ENCODE assay signal across 14 cellular contexts in genomic region chr14:106087855-106088254, GRCh38.
DNase-seq lines count a peak whose midpoint lies in the region; ATAC-seq lines count a peak whose summit lies in the region.
"Had no signal": no experiment of that assay in that cellular context is flagged by ENCODE, and none has a peak within 500 bp of the region (broad histone marks: within the 10 kb centered on the region; RNA-seq: fewer than 3 reads in every experiment).

No MANE protein-coding gene starts in this region.

- H3K27ac Mint-ChIP-seq in activated CD4-positive, alpha-beta T cell treated with anti-CD3 and anti-CD28 coated beads for 36 hours, result no peak overlapping the region
- H3K27ac Mint-ChIP-seq in activated naive CD8-positive, alpha-beta T cell treated with anti-CD3 and anti-CD28 coated beads, Interleukin-2, amount 10 ng/mL, durations not matched to agents 7 days and 5 days, result peak overlapping the region; percentile 47
- no peak overlapping the region for H3K27ac Mint-ChIP-seq in activated naive CD8-positive, alpha-beta T cell treated with anti-CD3 and anti-CD28 coated beads, Interleukin-2, amount 50 U/mL, for 24 hours
- H3K27ac Mint-ChIP-seq in naive B cell, result no peak overlapping the region
- H3K27ac Mint-ChIP-seq: B cell; CD4-positive, CD25-positive, alpha-beta regulatory T cell; HFFc6 had no signal

- H3K4me1 Mint-ChIP-seq in activated CD4-positive, alpha-beta T cell treated with anti-CD3 and anti-CD28 coated beads for 36 hours, result peaks cover 22% of the 10 kb centered on the region
- H3K4me1 Mint-ChIP-seq in activated naive CD8-positive, alpha-beta T cell treated with anti-CD3 and anti-CD28 coated beads, Interleukin-2, amount 10 ng/mL, durations not matched to agents 7 days and 5 days, result peaks cover 28% of the 10 kb centered on the region
- H3K4me1 Mint-ChIP-seq in activated naive CD8-positive, alpha-beta T cell treated with anti-CD3 and anti-CD28 coated beads, Interleukin-2, amount 50 U/mL, for 24 hours, result peaks cover 27% of the 10 kb centered on the region
- H3K4me1 Mint-ChIP-seq in naive B cell, result no peaks in the 10 kb centered on the region

- ATAC-seq in activated CD4-positive, alpha-beta T cell treated with anti-CD3 and anti-CD28 coated beads for 36 hours, result no peak
- peak; percentile 66 for ATAC-seq in activated naive CD8-positive, alpha-beta T cell treated with anti-CD3 and anti-CD28 coated beads, Interleukin-2, amount 10 ng/mL, durations not matched to agents 7 days and 5 days (ENCODE audit: low read depth)
- no peak for ATAC-seq in activated naive CD8-positive, alpha-beta T cell treated with anti-CD3 and anti-CD28 coated beads, Interleukin-2, amount 50 U/mL, for 24 hours
- ATAC-seq in naive B cell (ENCODE audit: low read depth in 2 of 2), result peak; percentile 30 to 53

- POLR2A ChIA-PET in activated CD4-positive, alpha-beta T cell treated with anti-CD3 and anti-CD28 coated beads for 36 hours (lab: Charles Lee), result no interaction called here
- POLR2A ChIA-PET in activated naive CD8-positive, alpha-beta T cell treated with anti-CD3 and anti-CD28 coated beads, Interleukin-2, amount 10 ng/mL, durations not matched to agents 7 days and 5 days (lab: Charles Lee), result no interaction called here

- H3K27me3 Mint-ChIP-seq in activated CD4-positive, alpha-beta T cell treated with anti-CD3 and anti-CD28 coated beads for 36 hours, result peaks cover 4% of the 10 kb centered on the region
- peaks cover 34% of the 10 kb centered on the region for H3K27me3 Mint-ChIP-seq in activated naive CD8-positive, alpha-beta T cell treated with anti-CD3 and anti-CD28 coated beads, Interleukin-2, amount 10 ng/mL, durations not matched to agents 7 days and 5 days
- peaks cover 5% of the 10 kb centered on the region for H3K27me3 Mint-ChIP-seq in activated naive CD8-positive, alpha-beta T cell treated with anti-CD3 and anti-CD28 coated beads, Interleukin-2, amount 50 U/mL, for 24 hours
- H3K27me3 Mint-ChIP-seq in naive B cell, result no peaks in the 10 kb centered on the region
- H3K27me3 Mint-ChIP-seq: B cell had no signal

- H3K4me3 Mint-ChIP-seq in activated CD4-positive, alpha-beta T cell treated with anti-CD3 and anti-CD28 coated beads for 36 hours, result no peak overlapping the region
- H3K4me3 Mint-ChIP-seq in activated naive CD8-positive, alpha-beta T cell treated with anti-CD3 and anti-CD28 coated beads, Interleukin-2, amount 10 ng/mL, durations not matched to agents 7 days and 5 days, result no peak overlapping the region
- H3K4me3 Mint-ChIP-seq in activated naive CD8-positive, alpha-beta T cell treated with anti-CD3 and anti-CD28 coated beads, Interleukin-2, amount 50 U/mL, for 24 hours, result no peak overlapping the region
- peak overlapping the region in 1 of 8 donors; percentile 26 for H3K4me3 Mint-ChIP-seq in naive B cell
- H3K4me3 Mint-ChIP-seq: B cell; CD4-positive, CD25-positive, alpha-beta regulatory T cell; HFFc6 had no signal

- H3K9me3 Mint-ChIP-seq in activated CD4-positive, alpha-beta T cell treated with anti-CD3 and anti-CD28 coated beads for 36 hours (ENCODE audit: low read depth), result no peaks in the 10 kb centered on the region
- H3K9me3 Mint-ChIP-seq in activated naive CD8-positive, alpha-beta T cell treated with anti-CD3 and anti-CD28 coated beads, Interleukin-2, amount 10 ng/mL, durations not matched to agents 7 days and 5 days, result no peaks in the 10 kb centered on the region
- H3K9me3 Mint-ChIP-seq in activated naive CD8-positive, alpha-beta T cell treated with anti-CD3 and anti-CD28 coated beads, Interleukin-2, amount 50 U/mL, for 24 hours, result no peaks in the 10 kb centered on the region
- no peaks in the 10 kb centered on the region for H3K9me3 Mint-ChIP-seq in naive B cell
- H3K9me3 Mint-ChIP-seq: CD4-positive, CD25-positive, alpha-beta regulatory T cell; CD8-positive, alpha-beta memory T cell; HFFc6 had no signal

- peak; percentile 10 for DNase-seq in activated CD4-positive, alpha-beta T cell treated with anti-CD3 and anti-CD28 coated beads for 36 hours
- DNase-seq in activated CD4-positive, alpha-beta T cell treated with anti-CD3 and anti-CD28 coated beads for 4 hours, result no peak
- no peak for DNase-seq in activated naive CD8-positive, alpha-beta T cell treated with anti-CD3 and anti-CD28 coated beads, Interleukin-2, amount 10 ng/mL, durations not matched to agents 7 days and 5 days
- no peak for DNase-seq in activated naive CD8-positive, alpha-beta T cell treated with anti-CD3 and anti-CD28 coated beads, Interleukin-2, amount 50 U/mL, for 24 hours
- DNase-seq in naive B cell (no peak), NCI-H1048 (lab: John Stamatoyannopoulos, UW) (no peak), DMS79 (lab: John Stamatoyannopoulos, UW) (no peak)
- DNase-seq: CD8-positive, alpha-beta memory T cell; DMS 273 treated with DMSO at 0.1 percent for 48 hours; DMS79 treated with DMSO at 0.1 percent for 48 hours; GOT3; HFFc6 had no signal

- H3K36me3 Mint-ChIP-seq in activated CD4-positive, alpha-beta T cell treated with anti-CD3 and anti-CD28 coated beads for 36 hours (ENCODE audit: low read depth), result no peaks in the 10 kb centered on the region
- H3K36me3 Mint-ChIP-seq in activated naive CD8-positive, alpha-beta T cell treated with anti-CD3 and anti-CD28 coated beads, Interleukin-2, amount 10 ng/mL, durations not matched to agents 7 days and 5 days, result no peaks in the 10 kb centered on the region
- H3K36me3 Mint-ChIP-seq in activated naive CD8-positive, alpha-beta T cell treated with anti-CD3 and anti-CD28 coated beads, Interleukin-2, amount 50 U/mL, for 24 hours (ENCODE audit: low read depth), result no peaks in the 10 kb centered on the region
- H3K36me3 Mint-ChIP-seq in naive B cell, result no peaks in the 10 kb centered on the region
- H3K36me3 Mint-ChIP-seq: CD4-positive, CD25-positive, alpha-beta regulatory T cell; CD8-positive, alpha-beta memory T cell had no signal

- intact Hi-C loops in activated CD4-positive, alpha-beta T cell treated with anti-CD3 and anti-CD28 coated beads for 36 hours (cut with DNase I, micrococcal nuclease), result no loop called here

- CTCF ChIA-PET in activated CD4-positive, alpha-beta T cell treated with anti-CD3 and anti-CD28 coated beads for 36 hours (lab: Charles Lee), result interaction anchor here (0.7 to 1.0 kb wide), 2 partner anchors 29 to 88 kb away, joined by 3 to 4 read pairs; no protein-coding TSS in a partner anchor

Comparison
In these comparisons a context has a peak if more than half of its experiments do, and no peak if none do; other contexts are left out.
1. ATAC-seq: peak in activated naive CD8-positive, alpha-beta T cell treated with anti-CD3 and anti-CD28 coated beads, Interleukin-2, amount 10 ng/mL, durations not matched to agents 7 days and 5 days (single experiment) and naive B cell (2 of 2); none in activated CD4-positive, alpha-beta T cell treated with anti-CD3 and anti-CD28 coated beads for 36 hours (single experiment) and activated naive CD8-positive, alpha-beta T cell treated with anti-CD3 and anti-CD28 coated beads, Interleukin-2, amount 50 U/mL, for 24 hours (single experiment).